In the genomic region with DNA sequence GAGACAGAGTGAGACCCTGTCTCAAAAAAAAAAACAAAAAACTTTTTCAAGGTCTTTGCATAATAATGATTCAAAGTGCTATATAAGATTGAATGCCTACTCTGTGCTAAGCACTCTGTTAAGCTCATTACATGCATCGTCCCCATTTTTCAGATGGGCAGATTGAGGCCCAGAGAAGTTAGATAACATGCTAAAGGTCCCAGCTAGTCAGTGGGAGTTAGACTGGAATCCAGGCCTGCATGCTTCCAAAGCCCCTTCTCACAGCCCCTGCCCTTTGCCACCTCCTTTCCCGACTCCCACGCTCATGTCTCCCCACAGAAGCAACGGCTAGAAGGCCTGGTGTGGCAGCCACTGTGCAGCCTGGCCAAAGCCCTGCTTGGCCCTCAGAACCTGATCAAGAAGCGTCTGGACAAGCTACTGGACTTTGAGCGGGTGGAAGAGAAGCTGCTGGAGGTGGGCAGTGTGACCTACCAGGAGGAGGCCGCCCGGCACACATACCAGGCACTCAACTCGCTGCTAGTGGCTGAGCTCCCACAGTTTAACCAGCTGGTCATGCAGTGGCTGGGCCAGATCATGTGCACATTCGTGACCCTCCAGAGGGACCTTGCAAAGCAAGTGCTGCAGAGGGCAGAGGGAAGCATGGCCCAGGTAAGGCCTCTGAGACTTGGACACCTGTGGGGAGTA, we compare ENCODE assay signal across 27 cellular contexts.
"Had no signal": no experiment of that assay in that cellular context is flagged by ENCODE, and none has a peak within 500 bp of the region (broad histone marks: within the 10 kb centered on the region; RNA-seq: fewer than 3 reads in every experiment).

No MANE protein-coding gene starts in this region.

- ATAC-seq: naive thymus-derived CD8-positive, alpha-beta T cell; psoas muscle; right cardiac atrium; sciatic nerve; stimulated activated memory B cell treated with anti-CD40 and anti-IgM and Interleukin-4, amounts not matched to agents 10 μg/mL and 1 μg/mL and 100 μg/mL, for 72 hours; stimulated activated naive CD8-positive, alpha-beta T cell treated with anti-CD3 and anti-CD28 coated beads, Interleukin-15, amount 100 ng/mL, for 72 hours; stimulated activated naive CD8-positive, alpha-beta T cell treated with anti-CD3 and anti-CD28 coated beads, Interleukin-15, Interleukin-2, amounts not matched to agents 100 U/mL and 50 U/mL, for 24 hours; upper lobe of right lung had no signal

- H3K27ac ChIP-seq: ovary, parathyroid adenoma, psoas muscle, skin epidermis, spleen, suprapubic skin, testis, tibial artery, transverse colon, upper lobe of right lung, uterus had no signal

- DNase-seq: naive thymus-derived CD8-positive, alpha-beta T cell; nephron progenitor cell; occipital lobe; ovary; posterior cingulate gyrus; psoas muscle; right cardiac atrium; spleen; stimulated activated CD4-positive, alpha-beta T cell treated with anti-CD3 and anti-CD28 coated beads, Interleukin-12 subunit alpha, Interleukin-12 subunit beta, amount 100 ng/mL, for 4 hours; stimulated activated CD4-positive, alpha-beta T cell treated with anti-CD3 and anti-CD28 coated beads, Interleukin-1b, Interleukin-23, amount 100 ng/mL, for 48 hours; stimulated activated CD4-positive, alpha-beta T cell treated with anti-CD3 and anti-CD28 coated beads, Interleukin-4, amount 100 ng/mL, for 1 hour; stimulated activated CD4-positive, alpha-beta T cell treated with anti-CD3 and anti-CD28 coated beads, Interleukin-4, amount 100 ng/mL, for 4 hours; stimulated activated CD8-positive, alpha-beta memory T cell treated with anti-CD3 and anti-CD28 coated beads, Interleukin-4, amount 100 ng/mL, for 48 hours; stimulated activated naive CD4-positive, alpha-beta T cell; stimulated activated naive CD8-positive, alpha-beta T cell treated with anti-CD3 and anti-CD28 coated beads, Interleukin-15, amount 100 ng/mL, for 72 hours; stimulated activated naive CD8-positive, alpha-beta T cell treated with anti-CD3 and anti-CD28 coated beads, Interleukin-15, Interleukin-2, amounts not matched to agents 100 U/mL and 50 U/mL, for 24 hours; substantia nigra; testis; tibial artery; transverse colon; upper lobe of right lung; uterus had no signal
